2 cellular contexts compared by ENCODE assay signal in genomic region chr2:46488389-46488788, GRCh38.
TF ChIP-seq lines count a peak whose summit lies in the region.

No MANE protein-coding gene starts in this region.

TF ChIP-seq in GM23338, 12 proteins besides CTCF, POLR2A, EP300 and RAD21:
- no peak for TF ChIP-seq ZNF462 (CRISPR knock-in tag; IDR thresholded peaks at IDR 0.05)
- no peak for TF ChIP-seq ZNF331 (CRISPR knock-in tag; IDR thresholded peaks at IDR 0.05; ENCODE audit: low read depth)
- TF ChIP-seq STAT1 (IDR thresholded peaks at IDR 0.05; ENCODE audit: unreplicated experiment), result no peak
- no peak for TF ChIP-seq POLR2AphosphoS5 (IDR thresholded peaks at IDR 0.05; ENCODE audit: low read depth)
- no peak for TF ChIP-seq EZH2phosphoT487 (IDR thresholded peaks at IDR 0.05; ENCODE audit: unreplicated experiment)
- TF ChIP-seq NANOG (IDR thresholded peaks at IDR 0.05; ENCODE audit: borderline replicate concordance), result no peak
- no peak for TF ChIP-seq ZNF114 (CRISPR knock-in tag; IDR thresholded peaks at IDR 0.05)
- no peak for TF ChIP-seq REST (IDR thresholded peaks at IDR 0.05; ENCODE audit: unreplicated experiment)
- no peak for TF ChIP-seq JUNB (IDR thresholded peaks at IDR 0.05; ENCODE audit: unreplicated experiment)
- no peak for TF ChIP-seq EZH2 (IDR thresholded peaks at IDR 0.05; ENCODE audit: low read depth, unreplicated experiment)
- TF ChIP-seq ETS1 (IDR thresholded peaks at IDR 0.05), result no peak
- TF ChIP-seq CREB1 (CRISPR knock-in tag; IDR thresholded peaks at IDR 0.05; ENCODE audit: low read depth), result no peak
TF ChIP-seq in GM23338: peak in this region for 0.

TF ChIP-seq in H1, 55 proteins besides CTCF, POLR2A, EP300 and RAD21:
- TF ChIP-seq TEAD4 (IDR thresholded peaks at IDR 0.05; ENCODE audit: low read depth, low read length), result no peak
- no peak for TF ChIP-seq EZH2 (IDR thresholded peaks at IDR 0.05; ENCODE audit: low read depth, low read length, severe bottlenecking)
- TF ChIP-seq CREB1 (IDR thresholded peaks at IDR 0.05), result no peak
- no peak for TF ChIP-seq GABPA (IDR thresholded peaks at IDR 0.05; ENCODE audit: borderline replicate concordance, insufficient read depth, low read length)
- no peak for TF ChIP-seq RFX5 (IDR thresholded peaks at IDR 0.05; ENCODE audit: borderline replicate concordance, low read depth, low read length)
- TF ChIP-seq POU5F1 (IDR thresholded peaks at IDR 0.05; ENCODE audit: low read depth, low read length), result no peak
- TF ChIP-seq BACH1 (IDR thresholded peaks at IDR 0.05; ENCODE audit: low read length), result no peak
- no peak for TF ChIP-seq NANOG (IDR thresholded peaks at IDR 0.05; ENCODE audit: insufficient read depth, low read depth, low read length, poor library complexity, severe bottlenecking)
- TF ChIP-seq NRF1 (IDR thresholded peaks at IDR 0.05; ENCODE audit: low read depth, low read length), result no peak
- no peak for TF ChIP-seq EGR1 (IDR thresholded peaks at IDR 0.05; ENCODE audit: borderline replicate concordance, low read depth, low read length)
- no peak for TF ChIP-seq MAX (IDR thresholded peaks at IDR 0.05)
- no peak for TF ChIP-seq TBP (IDR thresholded peaks at IDR 0.05; ENCODE audit: low read depth, low read length)
- no peak for TF ChIP-seq HDAC6 (IDR thresholded peaks at IDR 0.05; ENCODE audit: low read depth, low read length)
- no peak for TF ChIP-seq CHD1 (IDR thresholded peaks at IDR 0.05; ENCODE audit: low read depth, low read length)
- TF ChIP-seq JUN (IDR thresholded peaks at IDR 0.05; ENCODE audit: low read depth, low read length), result no peak
TF ChIP-seq in H1: peak in this region for 0.
